7 cellular contexts compared by ENCODE assay signal in the genomic region with DNA sequence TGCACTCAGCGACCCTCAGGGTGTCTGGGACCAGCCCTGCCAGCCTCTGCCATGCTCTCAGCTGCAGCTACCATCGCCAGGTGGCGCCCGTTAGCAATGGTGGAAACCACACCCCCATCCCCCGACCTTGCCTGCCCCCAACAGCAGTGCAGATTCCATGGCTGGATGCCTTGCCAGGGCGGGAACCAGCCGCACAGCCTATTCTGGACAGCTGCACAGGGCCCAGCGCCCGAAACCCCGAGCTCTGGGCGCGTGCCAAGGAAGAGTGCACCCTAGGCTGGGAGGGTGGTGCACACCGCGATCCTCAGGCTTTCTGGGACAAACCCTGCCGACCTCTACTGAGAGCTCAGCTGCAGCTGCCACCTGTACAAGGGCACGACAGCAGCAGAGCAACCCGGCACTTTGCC.
DNase-seq lines count a peak whose midpoint lies in the region; ATAC-seq and TF ChIP-seq lines count a peak whose summit lies in the region.
"Not testable (repeated sequence)": the region's sequence is repeated elsewhere in the genome, so short reads cannot be mapped to it uniquely, and the experiment has no call there.

No MANE protein-coding gene starts in this region.

- H3K4me3 ChIP-seq in Panc1 (ENCODE audit: low read depth in 2 of 2, low read length in 2 of 2); right lobe of liver: not testable (repeated sequence)

- not testable (repeated sequence) for BruUV-seq in Panc1 (replicated peaks; lab: Mats Ljungman, UMichigan)

- intact Hi-C loops in Panc1 (cut with micrococcal nuclease; ENCODE audit: unreplicated experiment); Right ventricle myocardium superior (cut with DNase I); right lobe of liver (cut with DNase I); sciatic nerve (cut with DNase I): not testable (repeated sequence)

- not testable (repeated sequence) for TF ChIP-seq POLR2A in right lobe of liver (IDR thresholded peaks at IDR 0.05)

- TF ChIP-seq CTCF in Panc1 (IDR thresholded peaks at IDR 0.05); right lobe of liver (IDR thresholded peaks at IDR 0.05): not testable (repeated sequence)

- ATAC-seq in GM18867 (IDR thresholded peaks at IDR 0.05; ENCODE audit: unreplicated experiment) (peak; percentile 80), Panc1 (peak; percentile 95), Right ventricle myocardium superior (ENCODE audit: poor library complexity) (peak; percentile 39), right lobe of liver (peak; percentile 54 to 68 (median 58))
- ATAC-seq in sciatic nerve: not testable (repeated sequence)

- not testable (repeated sequence) for H3K27ac ChIP-seq in Panc1 (ENCODE audit: low read length); right lobe of liver

- peak; percentile 0 for DNase-seq in HT-29 (ENCODE audit: low spot score)
- not testable (repeated sequence) for DNase-seq in Panc1 (ENCODE audit: low read depth, low spot score)
- DNase-seq in activated effector memory CD4-positive, alpha-beta T cell treated with anti-CD3 and anti-CD28 coated beads, Interleukin-2, amount 50 U/mL, for 16 hours: peak; percentile 63
- DNase-seq in Right ventricle myocardium superior: peak; percentile 23
- DNase-seq in right lobe of liver: peak in 1 of 3 donors; percentile 17
- peak; percentile 18 for DNase-seq in sciatic nerve (ENCODE audit: low spot score)

- no CpG with 5 or more reads among the region's 17 CpGs for WGBS in right lobe of liver (ENCODE audit: insufficient coverage, low coverage, low lambda C conversion rate, missing lambda C conversion rate)

- POLR2A ChIA-PET in Panc1 (lab: Charles Lee): not testable (repeated sequence)

- H3K27me3 ChIP-seq in Panc1 (ENCODE audit: control insufficient read depth, insufficient read depth, low read length); right lobe of liver: not testable (repeated sequence)

- in situ Hi-C loops in Panc1 (cut with HindIII; ENCODE audit: low pct_unique_long_range_greater_than_20kb, low sequenced_read_pairs): not testable (repeated sequence)

- not testable (repeated sequence) for H3K36me3 ChIP-seq in Panc1 (ENCODE audit: control insufficient read depth, insufficient read depth, low read length); right lobe of liver

- not testable (repeated sequence) for H3K4me1 ChIP-seq in Panc1 (ENCODE audit: control insufficient read depth, insufficient read depth, low read length); right lobe of liver

- CTCF ChIA-PET in Panc1 (lab: Charles Lee): not testable (repeated sequence)

- H3K9me3 ChIP-seq in Panc1 (ENCODE audit: control insufficient read depth, insufficient read depth, low read depth, low read length); right lobe of liver: not testable (repeated sequence)
